ENCODE assay signal across 1 cellular context in genomic region chr17:38709104-38709820, GRCh38.
TF ChIP-seq lines count a peak whose summit lies in the region.

No MANE protein-coding gene starts in this region.

TF ChIP-seq in HEK293, 187 proteins besides CTCF, POLR2A, EP300 and RAD21:
- TF ChIP-seq SCRT2 (tag by site-specific recombination; IDR thresholded peaks at IDR 0.05), result 0 out of 2 replicates have a peak, but pooled peaks have one; percentile 28
- TF ChIP-seq ZNF521 (tag by site-specific recombination; IDR thresholded peaks at IDR 0.05), result no peak
- TF ChIP-seq MEIS1 (CRISPR knock-in tag; IDR thresholded peaks at IDR 0.05; ENCODE audit: borderline replicate concordance), result no peak
- no peak for TF ChIP-seq ZSCAN4 (tag by site-specific recombination; IDR thresholded peaks at IDR 0.05)
- no peak for TF ChIP-seq ZNF621 (tag by site-specific recombination; IDR thresholded peaks at IDR 0.05)
- TF ChIP-seq TSHZ1 (tag by site-specific recombination; IDR thresholded peaks at IDR 0.05; ENCODE audit: borderline replicate concordance), result no peak
- TF ChIP-seq PRDM4 (tag by site-specific recombination; IDR thresholded peaks at IDR 0.05), result no peak
